Comparison of ENCODE assay signal across 1 cellular context in genomic region chr1:11929849-11930248, GRCh38.
A peak's percentile ranks its signal among the peaks of the same experiment; 100 is the strongest.
TF ChIP-seq lines count a peak whose summit lies in the region.

No MANE protein-coding gene starts in this region.

TF ChIP-seq in HepG2, 621 proteins besides CTCF, POLR2A, EP300 and RAD21 (continues in another document):
- peak; percentile 95 for TF ChIP-seq MAX (IDR thresholded peaks at IDR 0.05)
- TF ChIP-seq ZNF101 (CRISPR knock-in tag; IDR thresholded peaks at IDR 0.05; ENCODE audit: borderline replicate concordance, low read depth): no peak
- no peak for TF ChIP-seq SIN3A (IDR thresholded peaks at IDR 0.05; ENCODE audit: borderline replicate concordance, low read depth, low read length)
- TF ChIP-seq ZNF430 (CRISPR knock-in tag; IDR thresholded peaks at IDR 0.05): peak; percentile 45; the same call in 1 of the 2 replicates
- no peak for TF ChIP-seq TP53 (CRISPR knock-in tag; conservative IDR thresholded peaks at IDR 0.05)
- TF ChIP-seq TCF12 (IDR thresholded peaks at IDR 0.05): no peak
- no peak for TF ChIP-seq TCF12 (CRISPR knock-in tag; IDR thresholded peaks at IDR 0.05)
- no peak for TF ChIP-seq ZFP36L1 (CRISPR knock-in tag; IDR thresholded peaks at IDR 0.05)
- TF ChIP-seq ZNF563 (CRISPR knock-in tag; IDR thresholded peaks at IDR 0.05): no peak
- TF ChIP-seq ZC3H13 (CRISPR knock-in tag; IDR thresholded peaks at IDR 0.05): no peak
- no peak for TF ChIP-seq ZMAT5 (CRISPR knock-in tag; IDR thresholded peaks at IDR 0.05; ENCODE audit: borderline replicate concordance, low read depth)
- TF ChIP-seq RNF2 (conservative IDR thresholded peaks at IDR 0.05; ENCODE audit: low read depth): no peak
- TF ChIP-seq ZNF530 (CRISPR knock-in tag; IDR thresholded peaks at IDR 0.05; ENCODE audit: low read depth): no peak
- TF ChIP-seq FOXM1 (CRISPR knock-in tag; IDR thresholded peaks at IDR 0.05): no peak
- no peak for TF ChIP-seq ZNF670 (CRISPR knock-in tag; IDR thresholded peaks at IDR 0.05; ENCODE audit: borderline replicate concordance)
- TF ChIP-seq ZBTB40 (IDR thresholded peaks at IDR 0.05): no peak
- no peak for TF ChIP-seq ZBTB40 (CRISPR knock-in tag; IDR thresholded peaks at IDR 0.05)
- no peak for TF ChIP-seq FOXO1 (CRISPR knock-in tag; IDR thresholded peaks at IDR 0.05)
- no peak for TF ChIP-seq ZKSCAN5 (CRISPR knock-in tag; IDR thresholded peaks at IDR 0.05)
- TF ChIP-seq ISX (CRISPR knock-in tag; conservative IDR thresholded peaks at IDR 0.05): no peak
- TF ChIP-seq ZNF138 (CRISPR knock-in tag; IDR thresholded peaks at IDR 0.05; ENCODE audit: low read depth): no peak
- TF ChIP-seq ZEB1 (IDR thresholded peaks at IDR 0.05; ENCODE audit: insufficient replicate concordance, low read depth): no peak
- no peak for TF ChIP-seq RARA (CRISPR knock-in tag; IDR thresholded peaks at IDR 0.05)
- no peak for TF ChIP-seq ETV5 (CRISPR knock-in tag; IDR thresholded peaks at IDR 0.05; ENCODE audit: borderline replicate concordance)
- TF ChIP-seq ARID2 (CRISPR knock-in tag; IDR thresholded peaks at IDR 0.05; ENCODE audit: borderline replicate concordance): no peak
- no peak for TF ChIP-seq ZNF772 (CRISPR knock-in tag; IDR thresholded peaks at IDR 0.05)
- no peak for TF ChIP-seq SP2 (CRISPR knock-in tag; IDR thresholded peaks at IDR 0.05)
- TF ChIP-seq ZNF510 (CRISPR knock-in tag; IDR thresholded peaks at IDR 0.05; ENCODE audit: low read depth): no peak
- peak; percentile 33; the same call in 1 of the 2 replicates for TF ChIP-seq TFDP2 (CRISPR knock-in tag; IDR thresholded peaks at IDR 0.05)
- TF ChIP-seq ZNF616 (CRISPR knock-in tag; IDR thresholded peaks at IDR 0.05; ENCODE audit: low read depth): no peak
- TF ChIP-seq MTERF4 (CRISPR knock-in tag; IDR thresholded peaks at IDR 0.05): no peak
- TF ChIP-seq ZFP82 (CRISPR knock-in tag; IDR thresholded peaks at IDR 0.05; ENCODE audit: borderline replicate concordance): no peak
- no peak for TF ChIP-seq ZBTB46 (CRISPR knock-in tag; IDR thresholded peaks at IDR 0.05; ENCODE audit: borderline replicate concordance)
- TF ChIP-seq NFKB2 (CRISPR knock-in tag; IDR thresholded peaks at IDR 0.05; ENCODE audit: borderline replicate concordance): no peak
- TF ChIP-seq NR1H2 (CRISPR knock-in tag; IDR thresholded peaks at IDR 0.05; ENCODE audit: borderline replicate concordance, low read depth): no peak
- TF ChIP-seq SIN3B (IDR thresholded peaks at IDR 0.05; ENCODE audit: low read length): no peak
- TF ChIP-seq ZNF230 (CRISPR knock-in tag; IDR thresholded peaks at IDR 0.05): no peak
- peak; percentile 41; the same call in 1 of the 2 replicates for TF ChIP-seq ZBTB26 (CRISPR knock-in tag; IDR thresholded peaks at IDR 0.05; ENCODE audit: borderline replicate concordance)
- TF ChIP-seq FLYWCH1 (CRISPR knock-in tag; IDR thresholded peaks at IDR 0.05): no peak
- no peak; the same call in 1 of the 2 replicates for TF ChIP-seq SPEN (CRISPR knock-in tag; IDR thresholded peaks at IDR 0.05; ENCODE audit: low read depth)
- no peak for TF ChIP-seq SOX13 (IDR thresholded peaks at IDR 0.05)
- peak in 1 of 2 experiments; percentile 61; a peak in 2 of 4 replicates for TF ChIP-seq SOX13 (CRISPR knock-in tag; conservative IDR thresholded peaks at IDR 0.05 in 1 of 2, IDR thresholded peaks at IDR 0.05 in 1 of 2)
- no peak for TF ChIP-seq NBN (conservative IDR thresholded peaks at IDR 0.05)
- TF ChIP-seq ZNF207 (IDR thresholded peaks at IDR 0.05; ENCODE audit: borderline replicate concordance): no peak
- no peak for TF ChIP-seq ZBTB2 (CRISPR knock-in tag; IDR thresholded peaks at IDR 0.05; ENCODE audit: low read depth)
- 0 out of 2 replicates have a peak, but pooled peaks have one; percentile 28 for TF ChIP-seq GATAD1 (CRISPR knock-in tag; IDR thresholded peaks at IDR 0.05)
- no peak for TF ChIP-seq ZNF296 (CRISPR knock-in tag; conservative IDR thresholded peaks at IDR 0.05)
- TF ChIP-seq ZNF773 (CRISPR knock-in tag; IDR thresholded peaks at IDR 0.05; ENCODE audit: borderline replicate concordance): no peak
- TF ChIP-seq CEBPG (CRISPR knock-in tag; IDR thresholded peaks at IDR 0.05): peak; percentile 33; the same call in 1 of the 2 replicates
- no peak for TF ChIP-seq NR0B2 (CRISPR knock-in tag; IDR thresholded peaks at IDR 0.05)
- no peak for TF ChIP-seq TIGD3 (CRISPR knock-in tag; IDR thresholded peaks at IDR 0.05; ENCODE audit: borderline replicate concordance)
- peak; percentile 28; the same call in 1 of the 2 replicates for TF ChIP-seq POLR2AphosphoS5 (IDR thresholded peaks at IDR 0.05; ENCODE audit: low read depth, low read length)
- TF ChIP-seq SNAPC2 (CRISPR knock-in tag; IDR thresholded peaks at IDR 0.05): no peak
- TF ChIP-seq ZNF674 (CRISPR knock-in tag; IDR thresholded peaks at IDR 0.05; ENCODE audit: low read depth): no peak
- no peak for TF ChIP-seq ZNF775 (CRISPR knock-in tag; IDR thresholded peaks at IDR 0.05; ENCODE audit: borderline replicate concordance)
